ENCODE assay signal across 1 cellular context in genomic region chr2:129193961-129194360, GRCh38.
TF ChIP-seq lines count a peak whose summit lies in the region.

No MANE protein-coding gene starts in this region.

TF ChIP-seq in HCT116, 20 proteins besides CTCF, POLR2A, EP300 and RAD21 (continued from another document):
- TF ChIP-seq SP1 (IDR thresholded peaks at IDR 0.05; ENCODE audit: low read depth) (no peak), EGR1 (IDR thresholded peaks at IDR 0.05; ENCODE audit: low read depth) (no peak)
